ENCODE assay signal across 16 cellular contexts in genomic region chr18:41719808-41720207, GRCh38.
DNase-seq lines count a peak whose midpoint lies in the region; ATAC-seq and TF ChIP-seq lines count a peak whose summit lies in the region.
"Had no signal": no experiment of that assay in that cellular context is flagged by ENCODE, and none has a peak within 500 bp of the region (broad histone marks: within the 10 kb centered on the region; RNA-seq: fewer than 3 reads in every experiment).

No MANE protein-coding gene starts in this region.

- H3K36me3 ChIP-seq in mesodermal cell (ENCODE audit: control insufficient read depth, insufficient read depth, low read length) = no peaks in the 10 kb centered on the region

- H3K27ac Mint-ChIP-seq in activated T-helper 17 cell treated with anti-CD3 and anti-CD28 coated beads, Interleukin-2, amount 50 U/mL, for 72 hours = no peak overlapping the region
- H3K27ac Mint-ChIP-seq in activated CD8-positive, alpha-beta T cell treated with anti-CD3 and anti-CD28 coated beads for 36 hours = no peak overlapping the region
- H3K27ac Mint-ChIP-seq: B cell; CD4-positive, alpha-beta memory T cell; GM23338; H9 had no signal

- ATAC-seq in activated T-helper 17 cell treated with anti-CD3 and anti-CD28 coated beads, Interleukin-2, amount 50 U/mL, for 72 hours (replicated peaks) = no peak
- ATAC-seq in activated CD8-positive, alpha-beta T cell treated with anti-CD3 and anti-CD28 coated beads for 36 hours = no peak
- ATAC-seq: GM23338 had no signal

- CTCF ChIA-PET in activated CD8-positive, alpha-beta T cell treated with anti-CD3 and anti-CD28 coated beads for 36 hours (lab: Charles Lee) = no interaction called here

- H3K27ac ChIP-seq in mesodermal cell (ENCODE audit: low read depth, low read length, severe bottlenecking) = peak overlapping the region; percentile 84

- no peaks in the 10 kb centered on the region for H3K27me3 Mint-ChIP-seq in activated T-helper 17 cell treated with anti-CD3 and anti-CD28 coated beads, Interleukin-2, amount 50 U/mL, for 72 hours
- H3K27me3 Mint-ChIP-seq in activated CD8-positive, alpha-beta T cell treated with anti-CD3 and anti-CD28 coated beads for 36 hours = no peaks in the 10 kb centered on the region
- H3K27me3 Mint-ChIP-seq: B cell; CD4-positive, alpha-beta memory T cell had no signal

- intact Hi-C loops in activated CD8-positive, alpha-beta T cell treated with anti-CD3 and anti-CD28 coated beads for 36 hours (cut with micrococcal nuclease) = no loop called here

- no peaks in the 10 kb centered on the region for H3K9me3 ChIP-seq in mesodermal cell (ENCODE audit: control insufficient read depth, low read length)

- peaks cover 5% of the 10 kb centered on the region for H3K9me3 Mint-ChIP-seq in activated T-helper 17 cell treated with anti-CD3 and anti-CD28 coated beads, Interleukin-2, amount 50 U/mL, for 72 hours
- H3K9me3 Mint-ChIP-seq in activated CD8-positive, alpha-beta T cell treated with anti-CD3 and anti-CD28 coated beads for 36 hours = no peaks in the 10 kb centered on the region
- H3K9me3 Mint-ChIP-seq: GM23338, H9 had no signal

- WGBS in mesodermal cell (ENCODE audit: insufficient coverage in 2 of 2), 2 experiments = 92 to 94% methylated on average over 3 of the region's 3 CpGs

- no peaks in the 10 kb centered on the region for H3K36me3 Mint-ChIP-seq in activated T-helper 17 cell treated with anti-CD3 and anti-CD28 coated beads, Interleukin-2, amount 50 U/mL, for 72 hours (ENCODE audit: low read depth)
- no peaks in the 10 kb centered on the region for H3K36me3 Mint-ChIP-seq in activated CD8-positive, alpha-beta T cell treated with anti-CD3 and anti-CD28 coated beads for 36 hours (ENCODE audit: low read depth)
- H3K36me3 Mint-ChIP-seq: CD4-positive, alpha-beta memory T cell had no signal

- H3K4me3 Mint-ChIP-seq in activated T-helper 17 cell treated with anti-CD3 and anti-CD28 coated beads, Interleukin-2, amount 50 U/mL, for 72 hours = no peak overlapping the region
- no peak overlapping the region for H3K4me3 Mint-ChIP-seq in activated CD8-positive, alpha-beta T cell treated with anti-CD3 and anti-CD28 coated beads for 36 hours
- H3K4me3 Mint-ChIP-seq: B cell; CD4-positive, alpha-beta memory T cell; GM23338; H9 had no signal

- no peak overlapping the region for H3K4me3 ChIP-seq in fibroblast of villous mesenchyme (ENCODE audit: low read depth, low read length)
- H3K4me3 ChIP-seq in mesodermal cell (ENCODE audit: extremely low read depth, insufficient read depth, low read length, poor library complexity, severe bottlenecking) = no peak overlapping the region
- H3K4me3 ChIP-seq: GM23338 had no signal

- DNase-seq in A172 (ENCODE audit: low spot score) (peak; percentile 73), amniotic epithelial cell (ENCODE audit: low read depth) (peak; percentile 97), fibroblast of villous mesenchyme (ENCODE audit: low read depth) (peak; percentile 16), NCI-H2081 treated with DMSO at 0.1 percent for 48 hours (lab: John Stamatoyannopoulos, UW) (no peak)
- no peak for DNase-seq in activated CD8-positive, alpha-beta T cell treated with anti-CD3 and anti-CD28 coated beads for 36 hours
- DNase-seq: C1 segment of cervical spinal cord; CD4-positive, alpha-beta memory T cell; DMS153; DMS79 treated with DMSO at 0.1 percent for 48 hours; EL; H9; IMR-90 had no signal

- no peaks in the 10 kb centered on the region for H3K4me1 Mint-ChIP-seq in activated T-helper 17 cell treated with anti-CD3 and anti-CD28 coated beads, Interleukin-2, amount 50 U/mL, for 72 hours
- no peaks in the 10 kb centered on the region for H3K4me1 Mint-ChIP-seq in activated CD8-positive, alpha-beta T cell treated with anti-CD3 and anti-CD28 coated beads for 36 hours (ENCODE audit: low read depth)
- H3K4me1 Mint-ChIP-seq: B cell; CD4-positive, alpha-beta memory T cell had no signal

- POLR2A ChIA-PET in activated CD8-positive, alpha-beta T cell treated with anti-CD3 and anti-CD28 coated beads for 36 hours (lab: Charles Lee) = no interaction called here

- no peak for TF ChIP-seq CTCF in fibroblast of villous mesenchyme (IDR thresholded peaks at IDR 0.05; ENCODE audit: insufficient read depth, low read depth, low read length)
- TF ChIP-seq CTCF in activated CD8-positive, alpha-beta T cell treated with anti-CD3 and anti-CD28 coated beads for 36 hours (IDR thresholded peaks at IDR 0.05) = no peak

- peaks cover 17% of the 10 kb centered on the region for H3K4me1 ChIP-seq in mesodermal cell (ENCODE audit: control insufficient read depth, insufficient read depth, low read length, poor library complexity, severe bottlenecking)

Comparison
In these comparisons a context has a peak if more than half of its experiments do, and no peak if none do; other contexts are left out.
1. DNase-seq: peak in A172 (single experiment), amniotic epithelial cell (single experiment) and fibroblast of villous mesenchyme (single experiment); none in activated CD8-positive, alpha-beta T cell treated with anti-CD3 and anti-CD28 coated beads for 36 hours (single experiment) and NCI-H2081 treated with DMSO at 0.1 percent for 48 hours (single experiment).